ENCODE assay signal across 1 cellular context in genomic region chr10:26221571-26221970, GRCh38.
TF ChIP-seq lines count a peak whose summit lies in the region.

No MANE protein-coding gene starts in this region.

TF ChIP-seq in H1, 55 proteins besides CTCF, POLR2A, EP300 and RAD21:
- no peak for TF ChIP-seq SP4 (IDR thresholded peaks at IDR 0.05; ENCODE audit: low read length)
- no peak for TF ChIP-seq JUN (IDR thresholded peaks at IDR 0.05; ENCODE audit: low read depth, low read length)
- TF ChIP-seq CBX5 (IDR thresholded peaks at IDR 0.05; ENCODE audit: low read depth, low read length), result no peak
- TF ChIP-seq KDM5A (IDR thresholded peaks at IDR 0.05; ENCODE audit: low read length), result no peak
- TF ChIP-seq ZNF274 (IDR thresholded peaks at IDR 0.05; ENCODE audit: borderline replicate concordance, extremely low read depth, low read length), result no peak
- no peak for TF ChIP-seq SIRT6 (IDR thresholded peaks at IDR 0.05; ENCODE audit: low read length)
- no peak for TF ChIP-seq HDAC6 (IDR thresholded peaks at IDR 0.05; ENCODE audit: low read depth, low read length)
- no peak for TF ChIP-seq NANOG (IDR thresholded peaks at IDR 0.05; ENCODE audit: insufficient read depth, low read depth, low read length, poor library complexity, severe bottlenecking)
- no peak for TF ChIP-seq KDM1A (IDR thresholded peaks at IDR 0.05; ENCODE audit: borderline replicate concordance, low read length)
- no peak for TF ChIP-seq TAF1 (IDR thresholded peaks at IDR 0.05; ENCODE audit: low read depth, low read length)
- TF ChIP-seq BACH1 (IDR thresholded peaks at IDR 0.05; ENCODE audit: low read length), result no peak
- TF ChIP-seq EZH2 (IDR thresholded peaks at IDR 0.05; ENCODE audit: low read depth, low read length, severe bottlenecking), result no peak
- TF ChIP-seq PHF8 (conservative IDR thresholded peaks at IDR 0.05; ENCODE audit: low read depth, low read length), result no peak
- TF ChIP-seq GABPA (IDR thresholded peaks at IDR 0.05; ENCODE audit: borderline replicate concordance, insufficient read depth, low read length), result no peak
- no peak for TF ChIP-seq JUND (IDR thresholded peaks at IDR 0.05; ENCODE audit: low read length)
- no peak for TF ChIP-seq SUZ12 (IDR thresholded peaks at IDR 0.05; ENCODE audit: low read length)
